ENCODE assay signal across 15 cellular contexts in genomic region chr20:370151-370600, GRCh38. TPM values are rescaled to one million over a fixed set of nuclear protein-coding genes. Genes with fewer than 3 reads are reported as not detected.
DNase-seq lines count a peak whose midpoint lies in the region; ATAC-seq, FAIRE-seq and TF ChIP-seq lines count a peak whose summit lies in the region.
"Had no signal": no experiment of that assay in that cellular context is flagged by ENCODE, and none has a peak within 500 bp of the region (broad histone marks: within the 10 kb centered on the region; RNA-seq: fewer than 3 reads in every experiment).

No MANE protein-coding gene starts in this region.

- TF ChIP-seq POLR2A in A549 (IDR thresholded peaks at IDR 0.05; ENCODE audit: low read length) (no peak), K562 (conservative IDR thresholded peaks at IDR 0.05) (no peak)

- H3K9me3 Mint-ChIP-seq in HFFc6: no peaks in the 10 kb centered on the region
- no peaks in the 10 kb centered on the region for H3K9me3 Mint-ChIP-seq in activated T-helper 17 cell treated with anti-CD3 and anti-CD28 coated beads, Interleukin-2, amount 50 U/mL, for 72 hours
- H3K9me3 Mint-ChIP-seq: activated B cell treated with CpG ODN at 0.5 μM for 24 hours; activated naive CD4-positive, alpha-beta T cell treated with anti-CD3 and anti-CD28 coated beads, Interleukin-2, amount 10 ng/mL, durations not matched to agents 7 days and 5 days; effector memory CD8-positive, alpha-beta T cell had no signal

- H3K4me1 ChIP-seq in A549: peaks cover 84% of the 10 kb centered on the region
- H3K4me1 ChIP-seq in K562 (replicated peaks in 1 of 2; ENCODE audit: control insufficient read depth in 2 of 2, insufficient read depth in 2 of 2, low read length in 2 of 2): peaks cover 59 to 76% of the 10 kb centered on the region in 2 experiments
- peaks cover 12 to 38% (median 29%) of the 10 kb centered on the region in 4 donors for H3K4me1 ChIP-seq in liver (ENCODE audit: control insufficient read depth in 4 of 4, insufficient read depth in 4 of 4, low read length in 3 of 4)

- TF ChIP-seq RAD21 in A549 (conservative IDR thresholded peaks at IDR 0.05 in 1 of 2, IDR thresholded peaks at IDR 0.05 in 1 of 2): no peak
- no peak for TF ChIP-seq RAD21 in K562 (CRISPR knock-in tag; conservative IDR thresholded peaks at IDR 0.05 in 1 of 2, IDR thresholded peaks at IDR 0.05 in 1 of 2)
- peak in 1 of 2 donors; percentile 11 for TF ChIP-seq RAD21 in liver (IDR thresholded peaks at IDR 0.05)

- no peak for FAIRE-seq in A549 (lab: Jason Lieb, UNC)
- FAIRE-seq in K562 (lab: Jason Lieb, UNC): no peak
- FAIRE-seq in RCC 7860 (lab: Jason Lieb, UNC): no peak

- DNase-seq in A549 (ENCODE audit: low read depth in 1 of 2, low spot score in 1 of 2) (peak in 1 of 2 experiments; percentile 71), HFFc6 (no peak), K562 (ENCODE audit: extremely low read depth in 1 of 4, low spot score in 3 of 4) (no peak), cerebellar nuclear complex (lab: John Stamatoyannopoulos, UW) (no peak), RCC 7860 (ENCODE audit: low spot score) (no peak)
- DNase-seq: activated B cell treated with CpG ODN at 0.5 μM for 24 hours; activated naive CD4-positive, alpha-beta T cell treated with anti-CD3 and anti-CD28 coated beads, Interleukin-2, amount 10 ng/mL, durations not matched to agents 7 days and 5 days; effector memory CD8-positive, alpha-beta T cell; midbrain; NCI-H2227 treated with DMSO at 0.1 percent for 48 hours had no signal

- no peaks in the 10 kb centered on the region for H3K9me1 ChIP-seq in K562 (ENCODE audit: control insufficient read depth, insufficient read depth, low read length)

- 55% methylated on average over 7 of the region's 7 CpGs for WGBS in A549 (ENCODE audit: missing lambda C conversion rate)
- WGBS in K562 (ENCODE audit: insufficient coverage, low coverage, missing lambda C conversion rate): 85% methylated on average over 6 of the region's 7 CpGs
- whole genome bisulfite sequencing in liver: 40% methylated on average over 7 of the region's 7 CpGs

- no peak overlapping the region for H2AFZ ChIP-seq in K562 (ENCODE audit: low read depth, low read length)

- TF ChIP-seq CTCF in A549 (IDR thresholded peaks at IDR 0.05) (no peak), HFFc6 (IDR thresholded peaks at IDR 0.05) (no peak), K562 (IDR thresholded peaks at IDR 0.05 in 2 of 3, conservative IDR thresholded peaks at IDR 0.05 in 1 of 3; ENCODE audit: insufficient read depth in 2 of 3, low read depth in 1 of 3, low read length in 3 of 3) (no peak), liver (IDR thresholded peaks at IDR 0.05; ENCODE audit: low read depth, low read length, missing input control) (no peak)

- H3K4me2 ChIP-seq in A549 (peak overlapping the region; percentile 54), K562 (ENCODE audit: insufficient read depth, low read length) (no peak overlapping the region; the same call in 1 of the 2 replicates)

- BruUV-seq in K562 (replicated peaks; lab: Mats Ljungman, UMichigan): no TSS peak

- H3K27me3 ChIP-seq in K562 (ENCODE audit: control insufficient read depth in 2 of 2, insufficient read depth in 2 of 2, low read length in 2 of 2) (no peaks in the 10 kb centered on the region), liver (ENCODE audit: control insufficient read depth in 4 of 4, insufficient read depth in 4 of 4, low read length in 3 of 4) (no peaks in the 10 kb centered on the region)
- H3K27me3 ChIP-seq: cardiac muscle cell, neutrophil had no signal

- H4K20me1 ChIP-seq in K562 (replicated peaks; ENCODE audit: control insufficient read depth, insufficient read depth, low read length): no peaks in the 10 kb centered on the region

- H3K27ac Mint-ChIP-seq in HFFc6: peak overlapping the region; percentile 58
- H3K27ac Mint-ChIP-seq in activated T-helper 17 cell treated with anti-CD3 and anti-CD28 coated beads, Interleukin-2, amount 50 U/mL, for 72 hours: no peak overlapping the region
- H3K27ac Mint-ChIP-seq: activated B cell treated with CpG ODN at 0.5 μM for 24 hours; activated naive CD4-positive, alpha-beta T cell treated with anti-CD3 and anti-CD28 coated beads, Interleukin-2, amount 10 ng/mL, durations not matched to agents 7 days and 5 days; effector memory CD8-positive, alpha-beta T cell had no signal

- no peaks in the 10 kb centered on the region for H3K36me3 Mint-ChIP-seq in HFFc6 (ENCODE audit: low read depth)
- H3K36me3 Mint-ChIP-seq in activated T-helper 17 cell treated with anti-CD3 and anti-CD28 coated beads, Interleukin-2, amount 50 U/mL, for 72 hours (ENCODE audit: low read depth): no peaks in the 10 kb centered on the region
- H3K36me3 Mint-ChIP-seq: activated naive CD4-positive, alpha-beta T cell treated with anti-CD3 and anti-CD28 coated beads, Interleukin-2, amount 10 ng/mL, durations not matched to agents 7 days and 5 days had no signal

- no peaks in the 10 kb centered on the region for H3K36me3 ChIP-seq in K562 (ENCODE audit: control insufficient read depth, insufficient read depth, low read length)
- no peaks in the 10 kb centered on the region for H3K36me3 ChIP-seq in liver (ENCODE audit: control insufficient read depth in 4 of 4, insufficient read depth in 3 of 4, low read depth in 1 of 4, low read length in 3 of 4)
- H3K36me3 ChIP-seq: cardiac muscle cell, neutrophil had no signal

- ATAC-seq in A549 (peak in 1 of 2 experiments; percentile 5; a peak in 3 of 6 replicates), K562 (no peak)
- ATAC-seq in activated CD4-positive, CD25-positive, alpha-beta regulatory T cell treated with anti-CD3 and anti-CD28 coated beads, Interleukin-2, amount 50 U/mL, for 24 hours: no peak
- no peak for ATAC-seq in activated T-helper 17 cell treated with anti-CD3 and anti-CD28 coated beads, Interleukin-2, amount 50 U/mL, for 72 hours (replicated peaks)
- ATAC-seq: effector memory CD8-positive, alpha-beta T cell had no signal

- peaks cover 2% of the 10 kb centered on the region for H3K27me3 Mint-ChIP-seq in HFFc6 (ENCODE audit: insufficient read depth)
- no peaks in the 10 kb centered on the region for H3K27me3 Mint-ChIP-seq in activated T-helper 17 cell treated with anti-CD3 and anti-CD28 coated beads, Interleukin-2, amount 50 U/mL, for 72 hours
- H3K27me3 Mint-ChIP-seq: activated naive CD4-positive, alpha-beta T cell treated with anti-CD3 and anti-CD28 coated beads, Interleukin-2, amount 10 ng/mL, durations not matched to agents 7 days and 5 days had no signal

- CTCF ChIA-PET in A549 (lab: Yijun Ruan, JAX): interaction anchor here (1.1 to 50.3 kb wide), 9 partner anchors 8 to 358 kb away, joined by 3 to 1229 read pairs (median 6); no protein-coding TSS in a partner anchor
- CTCF ChIA-PET in K562 (lab: Yijun Ruan, JAX; ENCODE audit: low intra/inter-chr PET ratio): no interaction called here

- TF ChIP-seq EP300 in A549 (IDR thresholded peaks at IDR 0.05) (no peak), K562 (IDR thresholded peaks at IDR 0.05; ENCODE audit: low read length) (no peak)

- no peak overlapping the region for H3K4me3 Mint-ChIP-seq in HFFc6
- no peak overlapping the region for H3K4me3 Mint-ChIP-seq in activated T-helper 17 cell treated with anti-CD3 and anti-CD28 coated beads, Interleukin-2, amount 50 U/mL, for 72 hours
- H3K4me3 Mint-ChIP-seq: activated B cell treated with CpG ODN at 0.5 μM for 24 hours; activated naive CD4-positive, alpha-beta T cell treated with anti-CD3 and anti-CD28 coated beads, Interleukin-2, amount 10 ng/mL, durations not matched to agents 7 days and 5 days; effector memory CD8-positive, alpha-beta T cell had no signal

- peaks cover 59% of the 10 kb centered on the region for H3K4me1 Mint-ChIP-seq in HFFc6 (ENCODE audit: low read depth)
- peaks cover 27% of the 10 kb centered on the region for H3K4me1 Mint-ChIP-seq in activated T-helper 17 cell treated with anti-CD3 and anti-CD28 coated beads, Interleukin-2, amount 50 U/mL, for 72 hours
- H3K4me1 Mint-ChIP-seq: activated B cell treated with CpG ODN at 0.5 μM for 24 hours had no signal

- peaks cover 5% of the 10 kb centered on the region; the same call in 2 of the 3 replicates for H3K79me2 ChIP-seq in K562 (ENCODE audit: control insufficient read depth, insufficient read depth, low read length)

- no peaks in the 10 kb centered on the region for H3K9me3 ChIP-seq in A549
- no peaks in the 10 kb centered on the region for H3K9me3 ChIP-seq in K562 (replicated peaks; ENCODE audit: control insufficient read depth, insufficient read depth, low read depth, low read length)
- H3K9me3 ChIP-seq in liver (ENCODE audit: control insufficient read depth in 4 of 4, low read length in 3 of 4): no peaks in the 10 kb centered on the region
- H3K9me3 ChIP-seq: neutrophil had no signal

- intact Hi-C loops in K562 (cut with micrococcal nuclease): no loop called here

- H3K27ac ChIP-seq in A549: peak overlapping the region; percentile 94 to 98
- H3K27ac ChIP-seq in K562 (ENCODE audit: extremely low read depth, low read depth, low read length): peak overlapping the region; percentile 99
- H3K27ac ChIP-seq in liver (ENCODE audit: low read depth in 1 of 2, low read length in 2 of 2): peak overlapping the region; percentile 48 to 91
- H3K27ac ChIP-seq: cardiac muscle cell had no signal

- no peak overlapping the region for H3K4me3 ChIP-seq in A549
- H3K4me3 ChIP-seq in K562: no peak overlapping the region
- no peak overlapping the region for H3K4me3 ChIP-seq in liver (ENCODE audit: low read depth in 1 of 3, low read length in 3 of 3)
- H3K4me3 ChIP-seq: cardiac muscle cell had no signal

- POLR2A ChIA-PET in A549 (lab: Yijun Ruan, JAX): interaction anchor here (3.9 to 5.7 kb wide), 2 partner anchors 13 to 37 kb away, joined by 26 to 77 read pairs; partner anchors contain the start of genes RBCK1 and TRIB3
- POLR2A ChIA-PET in K562 (lab: Yijun Ruan, JAX): interaction anchor here (0.6 to 7.5 kb wide), 4 partner anchors 8 to 183 kb away, joined by 3 to 100 read pairs (median 14); partner anchors contain the start of gene TRIB3

- in situ Hi-C loops in K562 (cut with MboI): no loop called here

- H3K9ac ChIP-seq in K562 (ENCODE audit: insufficient read depth in 1 of 2, low read depth in 2 of 2, low read length in 2 of 2) (peak overlapping the region in 1 of 2 experiments; percentile 96; a peak in 2 of 4 replicates), liver (ENCODE audit: low read depth in 1 of 2, low read length in 2 of 2) (peak overlapping the region in 1 of 2 donors; percentile 30)

RNA-seq across cellular contexts. Expression of gene TRIB3, which starts 10.4 kb away (rescaled TPM):
- polyA plus RNA-seq in A549 (2011; rRNA removed): 210 and 269 TPM in 2 replicates
- polyA plus RNA-seq in A549 (2012; cell fraction: cytosol; rRNA removed): 56.5 and 79.1 TPM in 2 replicates
- 68.7 and 90.7 TPM in 2 replicates for polyA plus RNA-seq in A549 (2012; cell fraction: nucleus; rRNA removed)
- 28.4 to 39.8 TPM (median 34.0 TPM) in 3 replicates for polyA plus RNA-seq in A549 (2017; fragmentation: RNase III; extraction: RNeasy Plus Mini Kit Qiagen cat#74134 plus additional on column Dnase treatment)
- 224 and 268 TPM in 2 replicates for polyA minus RNA-seq in A549 (2011; rRNA and poly(A)+ RNA removed)
- 10 to 100 TPM in 3 of 6 experiments, 1 to 10 TPM in 3; 8.4 to 11.8 (median 10.1) TPM for total RNA-seq in HFFc6 (2021; fragmentation: NEBNext Ultra II Directional; extraction: Animal tissue kit (Norgen Biotek cat#: 25700))
- total RNA-seq in K562 (2011; cell fraction: chromatin; rRNA removed; ENCODE audit: low replicate concordance): 20.3 and 47.6 TPM in 2 replicates
- total RNA-seq in K562 (2011; cell fraction: nucleolus; rRNA removed): 45.7 and 51.3 TPM in 2 replicates
- 38.2 and 39.5 TPM in 2 replicates for total RNA-seq in K562 (2011; cell fraction: nucleoplasm; rRNA removed)
- total RNA-seq in K562 (2014; rRNA removed): 113 and 114 TPM in 2 replicates
- 43.5 and 47.4 TPM in 2 replicates for total RNA-seq in K562 (2014; rRNA removed; fragmentation: Illumina TruSeq; extraction: Trizol)
- 22.1 and 23.0 TPM in 2 replicates for total RNA-seq in K562 (2015; rRNA removed; fragmentation: Illumina TruSeq; extraction: Trizol)
- total RNA-seq in K562 (2021): 102 and 110 TPM in 2 replicates
- 44.4 and 114 TPM in 2 replicates for polyA plus RNA-seq in K562 (2011; rRNA removed)
- polyA plus RNA-seq in K562 (2011; cell fraction: cytosol; rRNA removed): 105 and 109 TPM in 2 replicates
- 42.6 and 66.5 TPM in 2 replicates for polyA plus RNA-seq in K562 (2011; cell fraction: nucleus; rRNA removed)
- polyA plus RNA-seq in K562 (2012): 40.1 and 401 TPM in 2 replicates
- 55.3 and 78.6 TPM in 2 replicates for polyA plus RNA-seq in K562 (2014; fragmentation: Illumina TruSeq; extraction: Trizol)
- polyA plus RNA-seq in K562 (2014; fragmentation: Nextera tagmentation; extraction: Ambion mirVana): 10 to 100 TPM; 12.1 to 14.9 TPM
- 78.8 and 80.6 TPM in 2 replicates for polyA plus RNA-seq in K562 (2014; rRNA removed)
- 33.3 and 53.8 TPM in 2 replicates for polyA minus RNA-seq in K562 (2011; rRNA and poly(A)+ RNA removed)
- polyA minus RNA-seq in K562 (2011; cell fraction: cytosol; rRNA and poly(A)+ RNA removed): 37.2 and 88.9 TPM in 2 replicates
- 9.7 and 26.4 TPM in 2 replicates for polyA minus RNA-seq in K562 (2011; cell fraction: nucleus; rRNA and poly(A)+ RNA removed)
- 10 to 100 TPM in 1 of 2 donors, 1 to 10 TPM in 1; 4.8 to 36.3 TPM for total RNA-seq in liver
- polyA plus RNA-seq in liver: 10 to 100 TPM; 41.2 to 63.1 TPM
- total RNA-seq in activated T-helper 17 cell treated with anti-CD3 and anti-CD28 coated beads, Interleukin-2, amount 50 U/mL, for 72 hours: 10 to 100 TPM; 13.4 to 20.0 TPM

RNA-seq across cellular contexts. Expression of gene NRSN2, which starts 23.3 kb away (rescaled TPM):
- polyA plus RNA-seq in A549 (2011; rRNA removed) (40.5 and 47.5 TPM in 2 replicates), A549 (2017; fragmentation: RNase III; extraction: RNeasy Plus Mini Kit Qiagen cat#74134 plus additional on column Dnase treatment) (59.6 to 74.8 TPM (median 74.3 TPM) in 3 replicates), K562 (2011; rRNA removed) (13.1 and 37.5 TPM in 2 replicates), K562 (2014; fragmentation: Illumina TruSeq; extraction: Trizol) (24.3 and 24.7 TPM in 2 replicates), K562 (2014; fragmentation: Nextera tagmentation; extraction: Ambion mirVana) (1 to 10 TPM; 7.9 to 8.3 TPM), K562 (2014; rRNA removed) (24.8 and 29.7 TPM in 2 replicates), liver (1 to 10 TPM; 3.5 to 6.0 TPM)
- 103 and 115 TPM in 2 replicates for polyA plus RNA-seq in A549 (2012; cell fraction: cytosol; rRNA removed)
- polyA plus RNA-seq in A549 (2012; cell fraction: nucleus; rRNA removed): 84.2 and 135 TPM in 2 replicates
- 36.5 and 42.2 TPM in 2 replicates for polyA minus RNA-seq in A549 (2011; rRNA and poly(A)+ RNA removed)
- 10 to 100 TPM; 61.1 to 76.6 (median 65.4) TPM for total RNA-seq in HFFc6 (2021; fragmentation: NEBNext Ultra II Directional; extraction: Animal tissue kit (Norgen Biotek cat#: 25700))
- 9.8 and 24.5 TPM in 2 replicates for total RNA-seq in K562 (2011; cell fraction: chromatin; rRNA removed; ENCODE audit: low replicate concordance)
- 24.9 and 37.9 TPM in 2 replicates for total RNA-seq in K562 (2011; cell fraction: nucleolus; rRNA removed)
- 34.2 and 46.5 TPM in 2 replicates for total RNA-seq in K562 (2011; cell fraction: nucleoplasm; rRNA removed)
- total RNA-seq in K562 (2014; rRNA removed) (11.1 and 21.5 TPM in 2 replicates), K562 (2014; rRNA removed; fragmentation: Illumina TruSeq; extraction: Trizol) (6.7 and 7.5 TPM in 2 replicates), K562 (2015; rRNA removed; fragmentation: Illumina TruSeq; extraction: Trizol) (7.8 and 9.6 TPM in 2 replicates), K562 (2021) (26.7 and 28.5 TPM in 2 replicates), liver (10 to 100 TPM in 1 of 2 donors, 1 to 10 TPM in 1; 1.9 to 12.0 TPM)
- polyA plus RNA-seq in K562 (2011; cell fraction: cytosol; rRNA removed): 54.0 and 57.8 TPM in 2 replicates
- polyA plus RNA-seq in K562 (2011; cell fraction: nucleus; rRNA removed): 24.4 and 24.6 TPM in 2 replicates
- 21.9 and 37.5 TPM in 2 replicates for polyA plus RNA-seq in K562 (2012)
- 8.2 and 13.0 TPM in 2 replicates for polyA minus RNA-seq in K562 (2011; rRNA and poly(A)+ RNA removed)
- polyA minus RNA-seq in K562 (2011; cell fraction: cytosol; rRNA and poly(A)+ RNA removed): 14.1 and 27.3 TPM in 2 replicates
- 5.0 and 5.7 TPM in 2 replicates for polyA minus RNA-seq in K562 (2011; cell fraction: nucleus; rRNA and poly(A)+ RNA removed)
- 1 to 10 TPM; 4.3 to 5.2 TPM for total RNA-seq in activated T-helper 17 cell treated with anti-CD3 and anti-CD28 coated beads, Interleukin-2, amount 50 U/mL, for 72 hours

RNA-seq across cellular contexts. Expression of gene RBCK1, which starts 37.9 kb away (rescaled TPM):
- polyA plus RNA-seq in A549 (2011; rRNA removed): 222 and 239 TPM in 2 replicates
- polyA plus RNA-seq in A549 (2012; cell fraction: cytosol; rRNA removed): 142 and 173 TPM in 2 replicates
- polyA plus RNA-seq in A549 (2012; cell fraction: nucleus; rRNA removed): 254 and 311 TPM in 2 replicates
- 105 to 117 TPM (median 112 TPM) in 3 replicates for polyA plus RNA-seq in A549 (2017; fragmentation: RNase III; extraction: RNeasy Plus Mini Kit Qiagen cat#74134 plus additional on column Dnase treatment)
- 186 and 187 TPM in 2 replicates for polyA minus RNA-seq in A549 (2011; rRNA and poly(A)+ RNA removed)
- total RNA-seq in HFFc6 (2021; fragmentation: NEBNext Ultra II Directional; extraction: Animal tissue kit (Norgen Biotek cat#: 25700)): 10 to 100 TPM; 76.4 to 84.1 (median 77.2) TPM
- 91.7 and 117 TPM in 2 replicates for total RNA-seq in K562 (2011; cell fraction: chromatin; rRNA removed; ENCODE audit: low replicate concordance)
- total RNA-seq in K562 (2011; cell fraction: nucleolus; rRNA removed): 53.4 and 61.7 TPM in 2 replicates
- 62.0 and 75.0 TPM in 2 replicates for total RNA-seq in K562 (2011; cell fraction: nucleoplasm; rRNA removed)
- 46.1 and 58.1 TPM in 2 replicates for total RNA-seq in K562 (2014; rRNA removed)
- total RNA-seq in K562 (2014; rRNA removed; fragmentation: Illumina TruSeq; extraction: Trizol): 18.4 and 22.1 TPM in 2 replicates
- 18.0 and 19.3 TPM in 2 replicates for total RNA-seq in K562 (2015; rRNA removed; fragmentation: Illumina TruSeq; extraction: Trizol)
- 51.7 and 54.2 TPM in 2 replicates for total RNA-seq in K562 (2021)
- polyA plus RNA-seq in K562 (2011; rRNA removed): 37.6 and 58.2 TPM in 2 replicates
- 41.1 and 50.2 TPM in 2 replicates for polyA plus RNA-seq in K562 (2011; cell fraction: cytosol; rRNA removed)
- 71.7 and 92.4 TPM in 2 replicates for polyA plus RNA-seq in K562 (2011; cell fraction: nucleus; rRNA removed)
- 38.5 and 194 TPM in 2 replicates for polyA plus RNA-seq in K562 (2012)
- polyA plus RNA-seq in K562 (2014; fragmentation: Illumina TruSeq; extraction: Trizol): 26.5 and 37.1 TPM in 2 replicates
- polyA plus RNA-seq in K562 (2014; fragmentation: Nextera tagmentation; extraction: Ambion mirVana): 1 to 10 TPM; 5.9 to 8.3 TPM
- polyA plus RNA-seq in K562 (2014; rRNA removed): 52.7 and 59.3 TPM in 2 replicates
- 16.0 and 22.1 TPM in 2 replicates for polyA minus RNA-seq in K562 (2011; rRNA and poly(A)+ RNA removed)
- 16.1 and 28.0 TPM in 2 replicates for polyA minus RNA-seq in K562 (2011; cell fraction: cytosol; rRNA and poly(A)+ RNA removed)
- polyA minus RNA-seq in K562 (2011; cell fraction: nucleus; rRNA and poly(A)+ RNA removed): 15.3 and 29.2 TPM in 2 replicates
- total RNA-seq in liver: 10 to 100 TPM; 18.0 to 48.3 TPM
- 10 to 100 TPM; 61.3 to 62.6 TPM for polyA plus RNA-seq in liver
- total RNA-seq in activated T-helper 17 cell treated with anti-CD3 and anti-CD28 coated beads, Interleukin-2, amount 50 U/mL, for 72 hours: 10 to 100 TPM; 81.9 to 84.0 TPM

RNA-seq across cellular contexts. Expression of gene SOX12, which starts 44.8 kb away (rescaled TPM):
- polyA plus RNA-seq in A549 (2011; rRNA removed): 7.0 and 7.5 TPM in 2 replicates
- 16.0 and 19.5 TPM in 2 replicates for polyA plus RNA-seq in A549 (2012; cell fraction: cytosol; rRNA removed)
- polyA plus RNA-seq in A549 (2012; cell fraction: nucleus; rRNA removed): 39.6 and 40.2 TPM in 2 replicates
- polyA plus RNA-seq in A549 (2017; fragmentation: RNase III; extraction: RNeasy Plus Mini Kit Qiagen cat#74134 plus additional on column Dnase treatment): 24.6 to 32.8 TPM (median 29.2 TPM) in 3 replicates
- polyA minus RNA-seq in A549 (2011; rRNA and poly(A)+ RNA removed): 6.1 and 6.6 TPM in 2 replicates
- 10 to 100 TPM; 24.5 to 26.3 (median 25.0) TPM for total RNA-seq in HFFc6 (2021; fragmentation: NEBNext Ultra II Directional; extraction: Animal tissue kit (Norgen Biotek cat#: 25700))
- total RNA-seq in K562 (2011; cell fraction: chromatin; rRNA removed; ENCODE audit: low replicate concordance): 5.5 and 9.5 TPM in 2 replicates
- total RNA-seq in K562 (2011; cell fraction: nucleolus; rRNA removed): 8.4 and 9.8 TPM in 2 replicates
- 8.9 and 11.8 TPM in 2 replicates for total RNA-seq in K562 (2011; cell fraction: nucleoplasm; rRNA removed)
- 6.5 and 9.2 TPM in 2 replicates for total RNA-seq in K562 (2014; rRNA removed)
- total RNA-seq in K562 (2014; rRNA removed; fragmentation: Illumina TruSeq; extraction: Trizol): 1.3 and 1.4 TPM in 2 replicates
- total RNA-seq in K562 (2015; rRNA removed; fragmentation: Illumina TruSeq; extraction: Trizol): 2.6 and 2.8 TPM in 2 replicates
- total RNA-seq in K562 (2021): 26.1 and 26.3 TPM in 2 replicates
- polyA plus RNA-seq in K562 (2011; rRNA removed): 1.8 and 3.5 TPM in 2 replicates
- polyA plus RNA-seq in K562 (2011; cell fraction: cytosol; rRNA removed): 2.4 and 2.8 TPM in 2 replicates
- 9.5 and 9.7 TPM in 2 replicates for polyA plus RNA-seq in K562 (2011; cell fraction: nucleus; rRNA removed)
- 13.7 and 13.9 TPM in 2 replicates for polyA plus RNA-seq in K562 (2012)
- polyA plus RNA-seq in K562 (2014; fragmentation: Illumina TruSeq; extraction: Trizol): 6.7 and 7.4 TPM in 2 replicates
- under 1 TPM; 0.42 to 0.48 TPM for polyA plus RNA-seq in K562 (2014; fragmentation: Nextera tagmentation; extraction: Ambion mirVana)
- 6.7 and 9.6 TPM in 2 replicates for polyA plus RNA-seq in K562 (2014; rRNA removed)
- 2.0 and 2.9 TPM in 2 replicates for polyA minus RNA-seq in K562 (2011; rRNA and poly(A)+ RNA removed)
- polyA minus RNA-seq in K562 (2011; cell fraction: cytosol; rRNA and poly(A)+ RNA removed): 4.7 and 7.1 TPM in 2 replicates
- 2.7 and 5.2 TPM in 2 replicates for polyA minus RNA-seq in K562 (2011; cell fraction: nucleus; rRNA and poly(A)+ RNA removed)
- 1 to 10 TPM in 1 of 2 donors, under 1 TPM in 1; 0.67 to 4.2 TPM for total RNA-seq in liver
- polyA plus RNA-seq in liver: 1 to 10 TPM; 1.3 to 2.0 TPM
- total RNA-seq in activated T-helper 17 cell treated with anti-CD3 and anti-CD28 coated beads, Interleukin-2, amount 50 U/mL, for 72 hours: 1 to 10 TPM; 4.0 to 6.5 TPM

Comparison
In these comparisons a context has a peak if more than half of its experiments do, and no peak if none do; other contexts are left out.
1. Of the 35 proteins assayed by ChIP-seq in both K562 and A549: peak only in K562: none; only in A549: MAX; in both: none; in neither: 33; mixed calls (peak in some experiments, not most) for 1.